Comparison of ENCODE assay signal across 1 cellular context in the genomic region with DNA sequence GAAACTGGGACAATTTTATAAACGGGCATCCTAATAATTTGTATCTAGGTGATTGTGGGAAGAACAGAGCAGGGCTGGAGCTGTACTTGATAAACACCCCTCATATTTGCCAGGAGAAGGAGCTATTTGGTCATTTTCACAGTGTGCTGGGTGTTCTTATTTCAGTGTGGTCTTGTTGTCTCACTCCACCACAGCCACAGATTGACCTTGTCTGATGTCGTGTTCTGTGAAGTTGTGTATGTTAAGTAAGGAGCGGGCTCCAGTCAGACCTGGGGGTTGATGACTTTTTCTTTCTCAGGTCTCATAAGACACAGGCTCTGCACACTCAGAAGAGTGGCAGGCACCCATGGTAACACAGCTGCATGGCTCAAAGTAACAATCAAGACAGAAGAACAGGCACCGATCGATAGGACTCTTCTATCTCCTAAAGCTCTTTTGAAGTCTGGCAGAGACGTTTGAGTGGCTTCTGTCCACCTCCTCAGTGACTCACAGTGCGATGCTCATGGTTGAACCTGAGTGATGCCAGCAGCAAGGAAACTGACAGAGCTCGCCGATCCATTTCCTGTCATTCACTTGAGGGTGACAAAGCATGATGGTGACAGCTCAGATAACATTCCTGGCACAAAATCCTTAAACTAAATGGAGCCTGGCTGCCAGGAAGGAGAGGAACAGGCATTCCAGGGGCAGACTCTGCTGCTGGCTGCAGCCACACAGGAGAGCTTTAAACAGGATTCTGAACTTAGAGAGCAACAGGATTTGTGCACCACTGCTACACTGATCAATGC.
TF ChIP-seq lines count a peak whose summit lies in the region.

No MANE protein-coding gene starts in this region.

TF ChIP-seq in IMR-90, 13 proteins besides CTCF, POLR2A, EP300 and RAD21:
- TF ChIP-seq RFX5 (IDR thresholded peaks at IDR 0.05; ENCODE audit: low read depth, low read length) (no peak), FOS (IDR thresholded peaks at IDR 0.05; ENCODE audit: low read depth, low read length) (no peak), MAFK (IDR thresholded peaks at IDR 0.05; ENCODE audit: low read depth, low read length) (no peak), CEBPB (IDR thresholded peaks at IDR 0.05; ENCODE audit: low read depth, low read length) (no peak), BHLHE40 (IDR thresholded peaks at IDR 0.05; ENCODE audit: low read depth, low read length) (no peak), CHD1 (IDR thresholded peaks at IDR 0.05; ENCODE audit: low read depth, low read length) (no peak), SMC3 (IDR thresholded peaks at IDR 0.05; ENCODE audit: low read depth, low read length) (0 out of 2 replicates have a peak, but pooled peaks have one; percentile 11), NFE2L2 (IDR thresholded peaks at IDR 0.05; ENCODE audit: low read depth, low read length) (no peak), MXI1 (IDR thresholded peaks at IDR 0.05; ENCODE audit: borderline replicate concordance, low read depth, low read length) (no peak)
